9 cellular contexts compared by ENCODE assay signal in genomic region chr6:113763883-113764282, GRCh38.
DNase-seq lines count a peak whose midpoint lies in the region; ATAC-seq and TF ChIP-seq lines count a peak whose summit lies in the region.
"Had no signal": no experiment of that assay in that cellular context is flagged by ENCODE, and none has a peak within 500 bp of the region (broad histone marks: within the 10 kb centered on the region; RNA-seq: fewer than 3 reads in every experiment).

No MANE protein-coding gene starts in this region.

- in situ Hi-C loops in Caki2 (cut with HindIII; ENCODE audit: low pct_unique_long_range_greater_than_20kb, low sequenced_read_pairs), result no loop called here

- no peak overlapping the region for H3K27ac ChIP-seq in WERI-Rb-1
- H3K27ac ChIP-seq: cardiac muscle cell had no signal

- no peaks in the 10 kb centered on the region for H3K9me3 ChIP-seq in WERI-Rb-1 (ENCODE audit: severe bottlenecking)

- H3K36me3 ChIP-seq in WERI-Rb-1, result no peaks in the 10 kb centered on the region
- H3K36me3 ChIP-seq: cardiac muscle cell had no signal

- ATAC-seq in GM21360 (IDR thresholded peaks at IDR 0.05; ENCODE audit: unreplicated experiment), result peak; percentile 69

- H3K27me3 ChIP-seq in WERI-Rb-1 (ENCODE audit: insufficient read depth, low read depth, severe bottlenecking), result no peaks in the 10 kb centered on the region

- DNase-seq in Caki2 (ENCODE audit: low read depth) (peak; percentile 27), HS-5 (ENCODE audit: low read depth) (peak; percentile 64), fibroblast of mammary gland (ENCODE audit: low read depth) (peak; percentile 90), WERI-Rb-1 (no peak), NCI-H2227 (lab: John Stamatoyannopoulos, UW; ENCODE audit: unreplicated experiment) (no peak), NCI-H748 (lab: John Stamatoyannopoulos, UW; ENCODE audit: unreplicated experiment) (no peak)
- DNase-seq in stimulated activated CD4-positive, alpha-beta T cell treated with anti-CD3 and anti-CD28 coated beads, Interleukin-1b, Interleukin-23, amount 100 ng/mL, for 48 hours, result no peak

- H3K4me3 ChIP-seq in fibroblast of mammary gland (ENCODE audit: control insufficient read depth, low read depth, low read length) (no peak overlapping the region), WERI-Rb-1 (ENCODE audit: low read depth, low read length) (no peak overlapping the region)
- H3K4me3 ChIP-seq: cardiac muscle cell had no signal

- TF ChIP-seq CTCF in fibroblast of mammary gland (conservative IDR thresholded peaks at IDR 0.05; ENCODE audit: control insufficient read depth, insufficient read depth, low read depth, low read length) (no peak), WERI-Rb-1 (IDR thresholded peaks at IDR 0.05; ENCODE audit: low read depth, low read length) (no peak)

Comparison
In these comparisons a context has a peak if more than half of its experiments do, and no peak if none do; other contexts are left out.
1. DNase-seq: peak in Caki2 (single experiment), HS-5 (single experiment) and fibroblast of mammary gland (single experiment); none in WERI-Rb-1 (single experiment), NCI-H2227 (single experiment), NCI-H748 (single experiment) and stimulated activated CD4-positive, alpha-beta T cell treated with anti-CD3 and anti-CD28 coated beads, Interleukin-1b, Interleukin-23, amount 100 ng/mL, for 48 hours (single experiment).